13 cellular contexts compared by ENCODE assay signal in the genomic region with DNA sequence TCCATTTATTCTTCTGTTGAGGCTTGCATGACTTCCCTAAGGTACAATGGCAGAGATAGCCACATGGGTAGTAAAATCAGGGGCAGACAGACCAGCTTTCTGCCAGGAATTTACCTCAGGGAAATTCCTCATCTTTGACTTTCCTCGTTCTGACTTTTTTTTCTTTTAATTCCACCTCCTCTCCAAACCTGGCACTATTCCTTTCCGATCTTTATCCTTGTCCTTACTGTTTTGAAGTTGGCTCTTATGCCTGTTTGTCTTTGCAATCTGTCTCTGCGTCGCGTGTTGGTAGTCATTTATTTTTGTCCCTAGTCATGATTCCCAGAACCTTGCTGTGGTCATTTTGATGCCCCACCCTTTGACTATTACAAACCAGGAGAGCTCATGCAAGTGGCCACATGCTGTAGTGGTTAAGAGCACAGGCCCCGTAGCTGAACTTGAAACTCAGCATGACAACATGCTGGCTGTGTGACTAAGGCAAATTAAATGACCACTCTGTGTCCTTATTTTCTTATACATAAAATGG. TPM values are rescaled to one million over a fixed set of nuclear protein-coding genes. Genes with fewer than 3 reads are reported as not detected.
A peak's percentile ranks its signal among the peaks of the same experiment; 100 is the strongest.
DNase-seq lines count a peak whose midpoint lies in the region; ATAC-seq and TF ChIP-seq lines count a peak whose summit lies in the region.
"Had no signal": no experiment of that assay in that cellular context is flagged by ENCODE, and none has a peak within 500 bp of the region (broad histone marks: within the 10 kb centered on the region; RNA-seq: fewer than 3 reads in every experiment).

No MANE protein-coding gene starts in this region.

- WGBS in IMR-90 (ENCODE audit: extremely low coverage in 2 of 2, insufficient read length in 1 of 2), 2 experiments, result no CpG with 5 or more reads among the region's 6 CpGs
- 2% methylated on average over 6 of the region's 6 CpGs for WGBS in mammary epithelial cell (ENCODE audit: low coverage, missing lambda C conversion rate)
- WGBS in ovary, 3 donors, result 60 to 65% (median 64%) methylated on average over 6 of the region's 6 CpGs

- H3K4me1 Mint-ChIP-seq in activated naive CD8-positive, alpha-beta T cell treated with anti-CD3 and anti-CD28 coated beads, Interleukin-2, amount 50 U/mL, for 24 hours, result peaks cover 14% of the 10 kb centered on the region

- H4K8ac ChIP-seq in IMR-90 (ENCODE audit: low read depth in 2 of 2, low read length in 2 of 2), result 0 out of 4 replicates have a peak overlapping the region, but pooled peaks of 1 of the 2 experiments have one; percentile 12

- intact Hi-C loops in IMR-90 (cut with micrococcal nuclease) (no loop called here), mammary epithelial cell (cut with micrococcal nuclease) (loop anchor here (1.0 to 5.0 kb wide), 4 partner anchors 17 to 175 kb away; partner anchors contain the start of gene ZFAND5), lower lobe of right lung (cut with DNase I) (no loop called here), ovary (cut with DNase I) (no loop called here)

- POLR2A ChIA-PET in IMR-90 (lab: Charles Lee; ENCODE audit: unreplicated experiment), result interaction anchor here (1.1 kb wide), 2 partner anchors 176 to 178 kb away, joined by 5 to 10 read pairs; partner anchors contain the start of gene ZFAND5

- dilution Hi-C loops in IMR-90 (cut with HindIII; ENCODE audit: low sequenced_read_pairs, unreplicated experiment), result no loop called here
- dilution Hi-C loops in mammary epithelial cell (cut with HindIII; ENCODE audit: low sequenced_read_pairs), result no loop called here

- H3K9me3 ChIP-seq in IMR-90 (ENCODE audit: control insufficient read depth, insufficient read depth, low read length) (0 out of 2 replicates have a peak, but pooled peaks cover 2% of the 10 kb centered on the region), mammary epithelial cell (replicated peaks; ENCODE audit: insufficient read depth, low read length) (peaks cover 8% of the 10 kb centered on the region), lower lobe of right lung (no peaks in the 10 kb centered on the region), ovary (no peaks in the 10 kb centered on the region), Karpas-422 (ENCODE audit: low read length) (no peaks in the 10 kb centered on the region)

- H2AFZ ChIP-seq in IMR-90 (replicated peaks; ENCODE audit: low read length, poor library complexity) (no peak overlapping the region), mammary epithelial cell (ENCODE audit: low read depth, low read length) (peak overlapping the region; percentile 80), Karpas-422 (ENCODE audit: low read length) (no peak overlapping the region)

- no peak for TF ChIP-seq CTCF in AG09319 (IDR thresholded peaks at IDR 0.05; ENCODE audit: low read depth, low read length)
- no peak for TF ChIP-seq CTCF in IMR-90 (conservative IDR thresholded peaks at IDR 0.05; ENCODE audit: low read depth, low read length)
- no peak for TF ChIP-seq CTCF in mammary epithelial cell (conservative IDR thresholded peaks at IDR 0.05 in 1 of 2, IDR thresholded peaks at IDR 0.05 in 1 of 2; ENCODE audit: extremely low read depth in 1 of 2, insufficient read depth in 1 of 2, low read depth in 1 of 2, low read length in 2 of 2)
- no peak for TF ChIP-seq CTCF in lower lobe of right lung (IDR thresholded peaks at IDR 0.05)
- no peak for TF ChIP-seq CTCF in ovary (IDR thresholded peaks at IDR 0.05)

- H3K4me2 ChIP-seq in IMR-90 (ENCODE audit: low read depth, low read length) (no peak overlapping the region), mammary epithelial cell (ENCODE audit: insufficient read depth, low read depth, low read length) (peak overlapping the region; percentile 58), Karpas-422 (ENCODE audit: low read depth, low read length, poor library complexity, severe bottlenecking) (no peak overlapping the region)

- no peaks in the 10 kb centered on the region for H3K79me1 ChIP-seq in IMR-90 (ENCODE audit: low read depth in 1 of 2, low read length in 2 of 2)

- H3K27me3 Mint-ChIP-seq in activated naive CD8-positive, alpha-beta T cell treated with anti-CD3 and anti-CD28 coated beads, Interleukin-2, amount 50 U/mL, for 24 hours, result no peaks in the 10 kb centered on the region
- H3K27me3 Mint-ChIP-seq: CD4-positive, CD25-positive, alpha-beta regulatory T cell had no signal

- TF ChIP-seq POLR2A in IMR-90 (IDR thresholded peaks at IDR 0.05; ENCODE audit: low read depth, low read length) (no peak), ovary (IDR thresholded peaks at IDR 0.05) (no peak)

- BruUV-seq in IMR-90 (replicated peaks; lab: Mats Ljungman, UMichigan) (no TSS peak), mammary epithelial cell (replicated peaks; lab: Mats Ljungman, UMichigan) (TSS peak; percentile 92)

- no peak overlapping the region for H2AK9ac ChIP-seq in IMR-90 (replicated peaks; ENCODE audit: low read depth, low read length, poor library complexity)

- H3K14ac ChIP-seq in IMR-90 (replicated peaks; ENCODE audit: low read depth, low read length), result peak overlapping the region; percentile 16; the same call in 1 of the 2 replicates

- no peaks in the 10 kb centered on the region for H3K27me3 ChIP-seq in IMR-90 (ENCODE audit: control insufficient read depth, insufficient read depth, low read length)
- no peaks in the 10 kb centered on the region for H3K27me3 ChIP-seq in mammary epithelial cell (ENCODE audit: insufficient read depth, low read length)
- no peaks in the 10 kb centered on the region for H3K27me3 ChIP-seq in lower lobe of right lung (ENCODE audit: low read depth)
- no peaks in the 10 kb centered on the region for H3K27me3 ChIP-seq in ovary
- H3K27me3 ChIP-seq in Karpas-422 (ENCODE audit: low read length), result no peaks in the 10 kb centered on the region

- H3K9me3 Mint-ChIP-seq in activated naive CD8-positive, alpha-beta T cell treated with anti-CD3 and anti-CD28 coated beads, Interleukin-2, amount 50 U/mL, for 24 hours, result peaks cover 4% of the 10 kb centered on the region

- peak overlapping the region; percentile 16; the same call in 1 of the 2 replicates for H3K18ac ChIP-seq in IMR-90 (ENCODE audit: low read depth, low read length)

- H2BK5ac ChIP-seq in IMR-90 (ENCODE audit: low read depth, low read length, poor library complexity, severe bottlenecking), result no peak overlapping the region

- H3K36me3 ChIP-seq in IMR-90 (ENCODE audit: control insufficient read depth, insufficient read depth, low read length), result no peaks in the 10 kb centered on the region
- H3K36me3 ChIP-seq in mammary epithelial cell (ENCODE audit: insufficient read depth, low read length), result no peaks in the 10 kb centered on the region
- no peaks in the 10 kb centered on the region for H3K36me3 ChIP-seq in lower lobe of right lung
- H3K36me3 ChIP-seq in ovary, result no peaks in the 10 kb centered on the region
- no peaks in the 10 kb centered on the region for H3K36me3 ChIP-seq in Karpas-422 (ENCODE audit: insufficient read depth, low read length)

- 0 out of 2 replicates have a peak overlapping the region, but pooled peaks have one; percentile 27 for H2AK5ac ChIP-seq in IMR-90 (ENCODE audit: low read depth, low read length)

- peak overlapping the region; percentile 72 for H2BK120ac ChIP-seq in IMR-90 (ENCODE audit: low read depth, low read length)

- no peak for TF ChIP-seq EP300 in ovary (IDR thresholded peaks at IDR 0.05)

- H3K27ac ChIP-seq in IMR-90 (ENCODE audit: insufficient read depth, low read length) (no peak overlapping the region), mammary epithelial cell (ENCODE audit: insufficient read depth, low read depth, low read length) (peak overlapping the region; percentile 95), lower lobe of right lung (peak overlapping the region; percentile 49), ovary (no peak overlapping the region), Karpas-422 (ENCODE audit: low read length) (no peak overlapping the region)
- H3K27ac ChIP-seq: HL-60 had no signal

- ATAC-seq in IMR-90 (ENCODE audit: low read depth) (peak; percentile 28; the same call in 1 of the 2 replicates), lower lobe of right lung (peak; percentile 93)
- ATAC-seq in activated naive CD8-positive, alpha-beta T cell treated with anti-CD3 and anti-CD28 coated beads, Interleukin-2, amount 50 U/mL, for 24 hours, result no peak

- peak overlapping the region; percentile 17; the same call in 1 of the 2 replicates for H4K5ac ChIP-seq in IMR-90 (ENCODE audit: low read depth, low read length)

- H3K36me3 Mint-ChIP-seq in activated naive CD8-positive, alpha-beta T cell treated with anti-CD3 and anti-CD28 coated beads, Interleukin-2, amount 50 U/mL, for 24 hours (ENCODE audit: low read depth), result no peaks in the 10 kb centered on the region
- H3K36me3 Mint-ChIP-seq: CD4-positive, CD25-positive, alpha-beta regulatory T cell had no signal

- no peaks in the 10 kb centered on the region for H3K9me2 ChIP-seq in Karpas-422 (replicated peaks; ENCODE audit: insufficient read depth, low read length)

- H3K27ac Mint-ChIP-seq in activated naive CD8-positive, alpha-beta T cell treated with anti-CD3 and anti-CD28 coated beads, Interleukin-2, amount 50 U/mL, for 24 hours, result no peak overlapping the region

- no peak for TF ChIP-seq RAD21 in IMR-90 (IDR thresholded peaks at IDR 0.05; ENCODE audit: low read length)

- H3K9me1 ChIP-seq in IMR-90 (ENCODE audit: insufficient read depth, low read length), result peaks cover 5% of the 10 kb centered on the region

- H3K4me3 ChIP-seq in IMR-90 (ENCODE audit: insufficient read depth, low read depth, low read length), result no peak overlapping the region
- no peak overlapping the region for H3K4me3 ChIP-seq in mammary epithelial cell (replicated peaks in 1 of 3; ENCODE audit: insufficient read depth in 1 of 3, low read depth in 2 of 3, low read length in 3 of 3)
- no peak overlapping the region for H3K4me3 ChIP-seq in lower lobe of right lung
- H3K4me3 ChIP-seq in ovary, result no peak overlapping the region
- no peak overlapping the region for H3K4me3 ChIP-seq in Karpas-422 (ENCODE audit: low read length)

- H3K4me1 ChIP-seq in IMR-90 (ENCODE audit: control insufficient read depth, insufficient read depth, low read length) (no peaks in the 10 kb centered on the region; the same call in 1 of the 2 replicates), mammary epithelial cell (ENCODE audit: insufficient read depth, low read length) (peaks cover 34% of the 10 kb centered on the region), lower lobe of right lung (peaks cover 7% of the 10 kb centered on the region), ovary (ENCODE audit: insufficient read depth) (no peaks in the 10 kb centered on the region), Karpas-422 (ENCODE audit: low read length) (no peaks in the 10 kb centered on the region)

- CTCF ChIA-PET in IMR-90 (lab: Yijun Ruan, JAX) (no interaction called here), mammary epithelial cell (lab: Charles Lee; ENCODE audit: low non-redundant PET) (interaction anchor here (0.5 to 0.6 kb wide), 2 partner anchors 14 to 118 kb away, joined by 3 read pairs; no protein-coding TSS in a partner anchor)

- DNase-seq in AG09319 (ENCODE audit: extremely low read depth, low read depth), result peak; percentile 65
- DNase-seq in IMR-90, result peak; percentile 49
- peak; percentile 96 for DNase-seq in mammary epithelial cell
- peak; percentile 53 for DNase-seq in lower lobe of right lung
- no peak for DNase-seq in activated naive CD8-positive, alpha-beta T cell treated with anti-CD3 and anti-CD28 coated beads, Interleukin-2, amount 50 U/mL, for 24 hours
- DNase-seq in ovary, result no peak
- DNase-seq in Karpas-422, result no peak
- DNase-seq in hypothalamus (lab: John Stamatoyannopoulos, UW), result no peak
- DNase-seq: activated T-cell treated with anti-CD3 and anti-CD28 coated beads for 4 hours; CD4-positive, CD25-positive, alpha-beta regulatory T cell; NCI-H1436 treated with DMSO at 0.1 percent for 48 hours; T-helper 9 cell had no signal

- no peak overlapping the region for H3K56ac ChIP-seq in IMR-90 (ENCODE audit: extremely low read depth, insufficient read depth, low read length)

- H2BK20ac ChIP-seq in IMR-90 (ENCODE audit: low read depth, low read length), result peak overlapping the region; percentile 21

- H4K91ac ChIP-seq in IMR-90 (ENCODE audit: insufficient read depth, low read depth, low read length), result 0 out of 2 replicates have a peak overlapping the region, but pooled peaks have one; percentile 5

- H3K23ac ChIP-seq in IMR-90 (ENCODE audit: low read depth, low read length), result 0 out of 2 replicates have a peak overlapping the region, but pooled peaks have one; percentile 1

- H3K4me3 Mint-ChIP-seq in activated naive CD8-positive, alpha-beta T cell treated with anti-CD3 and anti-CD28 coated beads, Interleukin-2, amount 50 U/mL, for 24 hours, result no peak overlapping the region
- H3K4me3 Mint-ChIP-seq: CD4-positive, CD25-positive, alpha-beta regulatory T cell had no signal

- H2BK15ac ChIP-seq in IMR-90 (ENCODE audit: low read depth, low read length), result no peak overlapping the region

- H3K4ac ChIP-seq in IMR-90 (ENCODE audit: low read depth, low read length), result peak overlapping the region; percentile 46

- no peaks in the 10 kb centered on the region for H4K20me1 ChIP-seq in IMR-90 (ENCODE audit: insufficient read depth, low read length)
- H4K20me1 ChIP-seq in mammary epithelial cell (ENCODE audit: insufficient read depth, low read length), result no peaks in the 10 kb centered on the region
- H4K20me1 ChIP-seq in Karpas-422 (ENCODE audit: insufficient read depth, low read depth, low read length), result no peaks in the 10 kb centered on the region

- in situ Hi-C loops in IMR-90 (cut with MboI; ENCODE audit: low sequenced_read_pairs) (no loop called here), mammary epithelial cell (cut with MboI; ENCODE audit: low sequenced_read_pairs in 2 of 2) (no loop called here)

- H3K9ac ChIP-seq in IMR-90 (ENCODE audit: low read depth, low read length), result no peak overlapping the region
- H3K9ac ChIP-seq in mammary epithelial cell (ENCODE audit: insufficient read depth, low read length), result peak overlapping the region; percentile 69
- H3K9ac ChIP-seq in Karpas-422 (ENCODE audit: low read length), result no peak overlapping the region

- H3K79me2 ChIP-seq in mammary epithelial cell (ENCODE audit: insufficient read depth, low read length) (no peaks in the 10 kb centered on the region), Karpas-422 (ENCODE audit: low read length) (no peaks in the 10 kb centered on the region)

RNA-seq across cellular contexts. Expression of gene TMC1, which starts 19.0 kb away (rescaled TPM):
- total RNA-seq in IMR-90 (2012; rRNA removed) (not detected in 2 replicates), mammary epithelial cell (not detected), lower lobe of right lung (not detected), ovary (1 to 10 TPM in 1 of 7 donors, under 1 TPM in 6; 0.12 to 1.4 (median 0.48) TPM)
- polyA plus RNA-seq in IMR-90 (2012; rRNA removed) (not detected in 2 replicates), mammary epithelial cell (0.06 TPM), ovary (under 1 TPM; 0.12 to 0.48 TPM)
- polyA plus RNA-seq in IMR-90 (2012; cell fraction: cytosol; rRNA removed), result not detected in 2 replicates
- 0.11 TPM in 1 of 2 replicates, not detected in the other for polyA plus RNA-seq in IMR-90 (2012; cell fraction: nucleus; rRNA removed; ENCODE audit: low replicate concordance)
- not detected for polyA minus RNA-seq in mammary epithelial cell
- not detected in 2 replicates for total RNA-seq in Karpas-422 (2014; rRNA removed; shearing (Covaris generic); ENCODE audit: low replicate concordance)
- total RNA-seq: CD4-positive, CD25-positive, alpha-beta regulatory T cell had no signal
- polyA plus RNA-seq: CD4-positive, CD25-positive, alpha-beta regulatory T cell had no signal

Comparison
In these comparisons a context has a peak if more than half of its experiments do, and no peak if none do; other contexts are left out.
1. DNase-seq: peak in AG09319 (single experiment), IMR-90 (single experiment), mammary epithelial cell (single experiment) and lower lobe of right lung (single experiment); none in activated naive CD8-positive, alpha-beta T cell treated with anti-CD3 and anti-CD28 coated beads, Interleukin-2, amount 50 U/mL, for 24 hours (single experiment), ovary (0 of 5), Karpas-422 (single experiment) and hypothalamus (0 of 51).
2. H3K27ac ChIP-seq: peak in mammary epithelial cell (single experiment) and lower lobe of right lung (single experiment); none in IMR-90 (single experiment), ovary (0 of 2) and Karpas-422 (single experiment).